Comparison of ENCODE assay signal across 8 cellular contexts in the genomic region with DNA sequence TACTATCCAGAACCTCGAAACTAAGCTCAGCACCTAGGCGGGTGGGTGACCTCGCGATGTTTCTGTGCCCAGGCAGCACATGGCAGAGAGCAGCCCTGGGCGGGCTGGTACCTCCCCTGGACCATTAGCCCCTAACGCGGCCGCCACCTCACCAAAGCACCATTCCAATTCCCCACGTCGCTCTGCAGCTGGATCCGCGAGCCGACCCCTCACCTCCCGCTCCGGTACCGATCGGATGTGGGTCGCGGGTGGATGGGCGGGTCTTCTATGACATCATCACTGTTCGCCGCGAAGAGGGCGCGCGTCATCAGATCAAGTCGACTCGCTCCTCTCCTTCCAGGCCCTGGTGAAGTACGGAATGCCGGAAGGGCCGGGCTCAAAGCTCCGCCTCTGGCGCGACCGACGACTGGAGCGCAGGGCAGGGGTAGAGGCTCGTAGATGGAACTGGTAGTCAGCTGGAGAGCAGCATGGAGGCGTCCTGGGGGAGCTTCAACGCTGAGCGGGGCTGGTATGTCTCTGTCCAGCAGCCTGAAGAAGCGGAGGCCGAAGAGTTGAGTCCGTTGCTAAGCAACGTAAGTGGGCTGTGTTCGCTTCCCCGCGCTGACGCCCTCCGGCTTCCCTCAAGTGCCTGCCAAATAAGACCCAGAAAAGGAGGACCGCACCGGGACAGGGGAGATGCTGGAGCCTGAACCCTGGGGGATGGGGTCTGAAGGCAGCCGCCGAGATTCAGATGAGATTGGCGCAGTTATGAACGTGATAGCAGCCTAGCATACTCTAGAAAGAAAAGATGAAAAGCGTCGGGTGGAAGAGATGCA. TPM values are rescaled to one million over a fixed set of nuclear protein-coding genes. Genes with fewer than 3 reads are reported as not detected.
DNase-seq lines count a peak whose midpoint lies in the region; ATAC-seq and TF ChIP-seq lines count a peak whose summit lies in the region.

Gene SLC38A6 (plus strand): TSS at position 435 of the 815 bp plus-strand sequence. CDS start 33 bp downstream, at position 468.
Gene TRMT5 (minus strand): TSS at position 269 of the 815 bp plus-strand sequence. CDS start 106 bp downstream, at position 163.

- TF ChIP-seq CTCF in AG09319 (IDR thresholded peaks at IDR 0.05; ENCODE audit: low read depth, low read length) (no peak), WTC11 (IDR thresholded peaks at IDR 0.05) (no peak)

- H3K9me3 Mint-ChIP-seq in WTC11, result no peaks in the 10 kb centered on the region
- no peaks in the 10 kb centered on the region for H3K9me3 Mint-ChIP-seq in central memory CD8-positive, alpha-beta T cell

- H3K4me1 Mint-ChIP-seq in WTC11, result peaks cover 12% of the 10 kb centered on the region
- H3K4me1 Mint-ChIP-seq in central memory CD8-positive, alpha-beta T cell, result peaks cover 10% of the 10 kb centered on the region

- no peak within 1 kb of the TSS for H3K4me3 Mint-ChIP-seq in WTC11
- H3K4me3 Mint-ChIP-seq in central memory CD8-positive, alpha-beta T cell, result no peak within 1 kb of the TSS

- peaks cover 17% of the 10 kb centered on the region for H3K36me3 Mint-ChIP-seq in WTC11
- H3K36me3 Mint-ChIP-seq in central memory CD8-positive, alpha-beta T cell (ENCODE audit: insufficient read depth), result peaks cover 2% of the 10 kb centered on the region

- no peaks in the 10 kb centered on the region for H3K27me3 Mint-ChIP-seq in WTC11 (ENCODE audit: low read depth)
- no peaks in the 10 kb centered on the region for H3K27me3 Mint-ChIP-seq in central memory CD8-positive, alpha-beta T cell

- ATAC-seq in GM19023 (IDR thresholded peaks at IDR 0.05; ENCODE audit: unreplicated experiment), result peak; percentile 91
- ATAC-seq in HG03175 (IDR thresholded peaks at IDR 0.05; ENCODE audit: unreplicated experiment), result peak; percentile 87
- ATAC-seq in WTC11, result peak; percentile 97
- peak; percentile 88 for ATAC-seq in central memory CD8-positive, alpha-beta T cell (replicated peaks; ENCODE audit: extremely low read depth, poor library complexity, severe bottlenecking)

- CTCF ChIA-PET in WTC11 (lab: Charles Lee), result interaction anchor here (0.9 to 2.3 kb wide), 5 partner anchors 258 to 356 kb away, joined by 3 to 6 read pairs (median 3); no protein-coding TSS in a partner anchor

- POLR2A ChIA-PET in WTC11 (lab: Charles Lee), result interaction anchor here (0.9 to 1.5 kb wide), 3 partner anchors 258 to 889 kb away, joined by 3 to 12 read pairs (median 3); partner anchors contain the start of genes PCNX4 and SIX4

- peak; percentile 93 for DNase-seq in AG09319 (ENCODE audit: extremely low read depth, low read depth)
- DNase-seq in NCI-H2227 treated with DMSO at 0.1 percent for 48 hours (lab: John Stamatoyannopoulos, UW), result peak; percentile 89
- DNase-seq in WTC11 (ENCODE audit: low spot score), result peak; percentile 93
- peak; percentile 86 to 93 for DNase-seq in central memory CD8-positive, alpha-beta T cell (ENCODE audit: low spot score in 2 of 2)
- peak; percentile 93 for DNase-seq in inferior parietal cortex (ENCODE audit: extremely low spot score)
- peak; percentile 91 for DNase-seq in smooth muscle cell of the brain vasculature (ENCODE audit: low read depth, low spot score)

- H3K27ac Mint-ChIP-seq in WTC11, result no peak within 1 kb of the TSS
- no peak within 1 kb of the TSS for H3K27ac Mint-ChIP-seq in central memory CD8-positive, alpha-beta T cell (ENCODE audit: low read depth)

TF ChIP-seq in WTC11, 78 proteins besides CTCF, POLR2A, EP300 and RAD21 (continues in another document):
- TF ChIP-seq ZNF138 (CRISPR knock-in tag; conservative IDR thresholded peaks at IDR 0.05) (no peak), FOXP1 (CRISPR knock-in tag; IDR thresholded peaks at IDR 0.05; ENCODE audit: borderline replicate concordance) (peak; percentile 82; the same call in 1 of the 2 replicates), ZNF232 (CRISPR knock-in tag; IDR thresholded peaks at IDR 0.05) (0 out of 2 replicates have a peak, but pooled peaks have one; percentile 57), TEAD1 (CRISPR knock-in tag; IDR thresholded peaks at IDR 0.05) (peak; percentile 58), JUN (CRISPR knock-in tag; IDR thresholded peaks at IDR 0.05) (no peak), KAT7 (CRISPR knock-in tag; IDR thresholded peaks at IDR 0.05; ENCODE audit: borderline replicate concordance) (no peak), E2F4 (CRISPR knock-in tag; IDR thresholded peaks at IDR 0.05; ENCODE audit: borderline replicate concordance, low read depth) (no peak), NFATC4 (CRISPR knock-in tag; IDR thresholded peaks at IDR 0.05) (no peak; the same call in 1 of the 2 replicates), FOXK1 (CRISPR knock-in tag; IDR thresholded peaks at IDR 0.05) (peak; percentile 82), ATF1 (CRISPR knock-in tag; IDR thresholded peaks at IDR 0.05) (peak; percentile 89; the same call in 1 of the 2 replicates)
- TF ChIP-seq, protein P1, sequence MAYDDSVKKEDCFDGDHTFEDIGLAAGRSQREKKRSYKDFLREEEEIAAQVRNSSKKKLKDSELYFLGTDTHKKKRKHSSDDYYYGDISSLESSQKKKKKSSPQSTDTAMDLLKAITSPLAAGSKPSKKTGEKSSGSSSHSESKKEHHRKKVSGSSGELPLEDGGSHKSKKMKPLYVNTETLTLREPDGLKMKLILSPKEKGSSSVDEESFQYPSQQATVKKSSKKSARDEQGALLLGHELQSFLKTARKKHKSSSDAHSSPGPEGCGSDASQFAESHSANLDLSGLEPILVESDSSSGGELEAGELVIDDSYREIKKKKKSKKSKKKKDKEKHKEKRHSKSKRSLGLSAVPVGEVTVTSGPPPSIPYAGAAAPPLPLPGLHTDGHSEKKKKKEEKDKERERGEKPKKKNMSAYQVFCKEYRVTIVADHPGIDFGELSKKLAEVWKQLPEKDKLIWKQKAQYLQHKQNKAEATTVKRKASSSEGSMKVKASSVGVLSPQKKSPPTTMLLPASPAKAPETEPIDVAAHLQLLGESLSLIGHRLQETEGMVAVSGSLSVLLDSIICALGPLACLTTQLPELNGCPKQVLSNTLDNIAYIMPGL (CRISPR knock-in tag; IDR thresholded peaks at IDR 0.05), result peak; percentile 52; the same call in 1 of the 2 replicates
- TF ChIP-seq, protein P2, sequence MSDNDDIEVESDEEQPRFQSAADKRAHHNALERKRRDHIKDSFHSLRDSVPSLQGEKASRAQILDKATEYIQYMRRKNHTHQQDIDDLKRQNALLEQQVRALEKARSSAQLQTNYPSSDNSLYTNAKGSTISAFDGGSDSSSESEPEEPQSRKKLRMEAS (CRISPR knock-in tag; IDR thresholded peaks at IDR 0.05), result peak; percentile 67; the same call in 1 of the 2 replicates
- TF ChIP-seq, protein P3, sequence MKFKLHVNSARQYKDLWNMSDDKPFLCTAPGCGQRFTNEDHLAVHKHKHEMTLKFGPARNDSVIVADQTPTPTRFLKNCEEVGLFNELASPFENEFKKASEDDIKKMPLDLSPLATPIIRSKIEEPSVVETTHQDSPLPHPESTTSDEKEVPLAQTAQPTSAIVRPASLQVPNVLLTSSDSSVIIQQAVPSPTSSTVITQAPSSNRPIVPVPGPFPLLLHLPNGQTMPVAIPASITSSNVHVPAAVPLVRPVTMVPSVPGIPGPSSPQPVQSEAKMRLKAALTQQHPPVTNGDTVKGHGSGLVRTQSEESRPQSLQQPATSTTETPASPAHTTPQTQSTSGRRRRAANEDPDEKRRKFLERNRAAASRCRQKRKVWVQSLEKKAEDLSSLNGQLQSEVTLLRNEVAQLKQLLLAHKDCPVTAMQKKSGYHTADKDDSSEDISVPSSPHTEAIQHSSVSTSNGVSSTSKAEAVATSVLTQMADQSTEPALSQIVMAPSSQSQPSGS (CRISPR knock-in tag; IDR thresholded peaks at IDR 0.05; ENCODE audit: borderline replicate concordance, low read depth), result no peak
- TF ChIP-seq, protein P4, sequence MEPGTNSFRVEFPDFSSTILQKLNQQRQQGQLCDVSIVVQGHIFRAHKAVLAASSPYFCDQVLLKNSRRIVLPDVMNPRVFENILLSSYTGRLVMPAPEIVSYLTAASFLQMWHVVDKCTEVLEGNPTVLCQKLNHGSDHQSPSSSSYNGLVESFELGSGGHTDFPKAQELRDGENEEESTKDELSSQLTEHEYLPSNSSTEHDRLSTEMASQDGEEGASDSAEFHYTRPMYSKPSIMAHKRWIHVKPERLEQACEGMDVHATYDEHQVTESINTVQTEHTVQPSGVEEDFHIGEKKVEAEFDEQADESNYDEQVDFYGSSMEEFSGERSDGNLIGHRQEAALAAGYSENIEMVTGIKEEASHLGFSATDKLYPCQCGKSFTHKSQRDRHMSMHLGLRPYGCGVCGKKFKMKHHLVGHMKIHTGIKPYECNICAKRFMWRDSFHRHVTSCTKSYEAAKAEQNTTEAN (CRISPR knock-in tag; IDR thresholded peaks at IDR 0.05), result 0 out of 2 replicates have a peak, but pooled peaks have one; percentile 84
- TF ChIP-seq, protein P5, sequence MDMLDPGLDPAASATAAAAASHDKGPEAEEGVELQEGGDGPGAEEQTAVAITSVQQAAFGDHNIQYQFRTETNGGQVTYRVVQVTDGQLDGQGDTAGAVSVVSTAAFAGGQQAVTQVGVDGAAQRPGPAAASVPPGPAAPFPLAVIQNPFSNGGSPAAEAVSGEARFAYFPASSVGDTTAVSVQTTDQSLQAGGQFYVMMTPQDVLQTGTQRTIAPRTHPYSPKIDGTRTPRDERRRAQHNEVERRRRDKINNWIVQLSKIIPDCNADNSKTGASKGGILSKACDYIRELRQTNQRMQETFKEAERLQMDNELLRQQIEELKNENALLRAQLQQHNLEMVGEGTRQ (CRISPR knock-in tag; IDR thresholded peaks at IDR 0.05), result peak; percentile 52; the same call in 1 of the 2 replicates

RNA-seq across cellular contexts. Expression of gene SLC38A6, which starts in this region (rescaled TPM):
- 8.7 to 11.7 TPM (median 8.8 TPM) in 3 replicates for total RNA-seq in WTC11 (2021)

RNA-seq across cellular contexts. Expression of gene TRMT5, which starts in this region (rescaled TPM):
- total RNA-seq in WTC11 (2021), result 17.6 to 25.2 TPM (median 18.5 TPM) in 3 replicates

Comparison
In these comparisons a context has a peak if more than half of its experiments do, and no peak if none do; other contexts are left out.
1. Peak in every context shown above with its lines: DNase-seq and ATAC-seq.